Comparison of ENCODE assay signal across 23 cellular contexts in genomic region chr10:72757712-72758111, GRCh38.
A peak's percentile ranks its signal among the peaks of the same experiment; 100 is the strongest.
DNase-seq lines count a peak whose midpoint lies in the region; TF ChIP-seq lines count a peak whose summit lies in the region.
"Had no signal": no experiment of that assay in that cellular context is flagged by ENCODE, and none has a peak within 500 bp of the region (broad histone marks: within the 10 kb centered on the region; RNA-seq: fewer than 3 reads in every experiment).

No MANE protein-coding gene starts in this region.

- H3K4me3 ChIP-seq in HUES48 (ENCODE audit: low read depth, low read length) = peak overlapping the region; percentile 44; the same call in 1 of the 2 replicates
- H3K4me3 ChIP-seq in mesendoderm (ENCODE audit: low read length) = no peak overlapping the region
- no peak overlapping the region for H3K4me3 ChIP-seq in suprapubic skin
- no peak overlapping the region for H3K4me3 ChIP-seq in adrenal gland
- H3K4me3 ChIP-seq: GM12878, MG63, Peyer's patch, SK-N-MC had no signal

- H2BK120ac ChIP-seq in mesendoderm (ENCODE audit: low read depth, low read length) = no peak overlapping the region

- no peaks in the 10 kb centered on the region for H3K27me3 ChIP-seq in HUES48 (ENCODE audit: control insufficient read depth, insufficient read depth, low read length)
- no peaks in the 10 kb centered on the region for H3K27me3 ChIP-seq in mesendoderm (ENCODE audit: insufficient read depth, low read length, poor library complexity)
- H3K27me3 ChIP-seq in suprapubic skin = no peaks in the 10 kb centered on the region
- no peaks in the 10 kb centered on the region for H3K27me3 ChIP-seq in adrenal gland
- H3K27me3 ChIP-seq: MG63, Peyer's patch had no signal

- DNase-seq in cerebellar cortex (ENCODE audit: low spot score) (peak; percentile 58), mesendoderm (no peak), suprapubic skin (ENCODE audit: low spot score in 2 of 2) (no peak), kidney glomerular epithelial cell (lab: John Stamatoyannopoulos, UW) (no peak), adrenal gland (no peak), T-helper 9 cell (no peak)
- DNase-seq: C1 segment of cervical spinal cord; CD4-positive, alpha-beta memory T cell; COR-L47; DMS53; GDM1; KBM-7; MG63; NCI-H1694; NCI-H2029 treated with DMSO at 0.1 percent for 48 hours; NCI-H446 treated with DMSO at 0.1 percent for 48 hours; NCI-H526 treated with DMSO at 0.1 percent for 48 hours; Peyer's patch; SHP77 treated with DMSO at 0.1 percent for 48 hours had no signal

- WGBS in mesendoderm (ENCODE audit: extremely low coverage, insufficient coverage, low lambda C conversion rate) = no CpG with 5 or more reads among the region's 2 CpGs
- 95% methylated on average over 2 of the region's 2 CpGs for WGBS in suprapubic skin
- WGBS in adrenal gland, 4 donors = 92 to 97% (median 95%) methylated on average over 2 of the region's 2 CpGs

- peaks cover 5% of the 10 kb centered on the region for H3K79me2 ChIP-seq in mesendoderm (ENCODE audit: control insufficient read depth, insufficient read depth, low read length)

- H2BK5ac ChIP-seq in mesendoderm (ENCODE audit: low read length) = no peak overlapping the region

- H3K9me3 ChIP-seq in HUES48 (ENCODE audit: control insufficient read depth, insufficient read depth, low read length) = no peaks in the 10 kb centered on the region
- no peaks in the 10 kb centered on the region for H3K9me3 ChIP-seq in suprapubic skin
- no peaks in the 10 kb centered on the region for H3K9me3 ChIP-seq in adrenal gland (replicated peaks in 1 of 3)
- H3K9me3 ChIP-seq: MG63, Peyer's patch had no signal

- H2AK5ac ChIP-seq in mesendoderm (ENCODE audit: low read length) = no peak overlapping the region

- H3K4me1 ChIP-seq in HUES48 (ENCODE audit: control insufficient read depth, insufficient read depth, low read length) (peaks cover 66% of the 10 kb centered on the region), mesendoderm (ENCODE audit: control insufficient read depth, low read depth, low read length) (peaks cover 10% of the 10 kb centered on the region), suprapubic skin (no peaks in the 10 kb centered on the region), adrenal gland (replicated peaks in 1 of 2) (no peaks in the 10 kb centered on the region)
- H3K4me1 ChIP-seq: Peyer's patch had no signal

- H3K36me3 ChIP-seq in HUES48 (ENCODE audit: control insufficient read depth, insufficient read depth, low read length) = no peaks in the 10 kb centered on the region
- no peaks in the 10 kb centered on the region for H3K36me3 ChIP-seq in mesendoderm (ENCODE audit: control insufficient read depth, insufficient read depth, low read length)
- H3K36me3 ChIP-seq in suprapubic skin = no peaks in the 10 kb centered on the region
- H3K36me3 ChIP-seq in adrenal gland (replicated peaks in 1 of 2) = no peaks in the 10 kb centered on the region
- H3K36me3 ChIP-seq: MG63, Peyer's patch had no signal

- no peak overlapping the region for H2BK15ac ChIP-seq in mesendoderm (replicated peaks; ENCODE audit: low read depth)

- no peak overlapping the region for H3K4ac ChIP-seq in mesendoderm (ENCODE audit: low read depth, low read length)

- no peak overlapping the region for H4K8ac ChIP-seq in mesendoderm (ENCODE audit: low read depth, low read length)

- H3K27ac ChIP-seq in HUES48 (ENCODE audit: low read depth, low read length) = peak overlapping the region; percentile 94
- H3K27ac ChIP-seq in mesendoderm (ENCODE audit: low read depth, low read length) = no peak overlapping the region
- H3K27ac ChIP-seq in suprapubic skin = no peak overlapping the region
- H3K27ac ChIP-seq in adrenal gland = no peak overlapping the region
- H3K27ac ChIP-seq: HL-60, Peyer's patch, SK-N-MC had no signal

- H3K9ac ChIP-seq in HUES48 (ENCODE audit: low read depth, low read length) (peak overlapping the region; percentile 51; the same call in 1 of the 2 replicates), mesendoderm (ENCODE audit: low read length) (no peak overlapping the region)

- no peak for TF ChIP-seq EP300 in suprapubic skin (IDR thresholded peaks at IDR 0.05)

- intact Hi-C loops in adrenal gland (cut with DNase I) = no loop called here

- TF ChIP-seq CTCF in suprapubic skin (IDR thresholded peaks at IDR 0.05) = no peak
- no peak for TF ChIP-seq CTCF in adrenal gland (IDR thresholded peaks at IDR 0.05)

- H3K79me1 ChIP-seq in mesendoderm (ENCODE audit: low read length) = peaks cover 8% of the 10 kb centered on the region

- no peak overlapping the region for H3K23ac ChIP-seq in mesendoderm (ENCODE audit: low read length)

- peak overlapping the region; percentile 75 for H3K18ac ChIP-seq in mesendoderm (ENCODE audit: low read length)

- TF ChIP-seq POLR2A in suprapubic skin (IDR thresholded peaks at IDR 0.05) = no peak
- TF ChIP-seq POLR2A in adrenal gland (IDR thresholded peaks at IDR 0.05) = no peak

- H3K56ac ChIP-seq in mesendoderm (ENCODE audit: low read length) = no peak overlapping the region

- H4K5ac ChIP-seq in mesendoderm (ENCODE audit: low read length) = no peak overlapping the region

- H3K4me2 ChIP-seq in mesendoderm (ENCODE audit: low read length) = no peak overlapping the region
